Comparison of ENCODE assay signal across 16 cellular contexts in the genomic region with DNA sequence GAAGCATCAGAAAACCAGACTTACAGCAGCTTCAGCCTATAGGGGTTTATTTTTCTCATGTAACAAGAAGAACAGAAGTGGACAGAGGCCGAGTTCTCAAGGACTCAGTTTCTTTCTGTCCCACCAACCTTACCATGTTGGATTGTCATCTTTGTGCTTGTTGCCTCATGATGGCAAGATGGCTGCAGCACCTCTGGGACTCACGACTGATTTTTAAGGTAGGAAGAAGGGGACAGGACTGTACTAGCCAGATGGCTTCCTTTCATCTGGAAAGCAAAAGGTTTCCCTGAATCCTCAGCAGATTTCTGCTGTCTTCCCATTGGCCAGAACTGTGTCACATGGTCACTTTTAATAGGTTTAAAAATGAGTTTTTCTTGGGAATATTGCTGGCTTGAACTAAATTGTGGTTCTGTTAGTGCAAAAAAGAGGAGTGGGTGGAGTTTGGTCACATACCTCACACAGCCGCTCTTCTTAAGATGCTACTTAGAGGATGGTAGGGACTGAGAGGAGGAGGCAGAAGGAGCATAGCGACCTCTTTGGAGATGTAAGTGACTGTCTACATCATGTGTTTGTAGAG. TPM values are rescaled to one million over a fixed set of nuclear protein-coding genes. Genes with fewer than 3 reads are reported as not detected.
DNase-seq lines count a peak whose midpoint lies in the region; ATAC-seq, FAIRE-seq and TF ChIP-seq lines count a peak whose summit lies in the region.
"Had no signal": no experiment of that assay in that cellular context is flagged by ENCODE, and none has a peak within 500 bp of the region (broad histone marks: within the 10 kb centered on the region; RNA-seq: fewer than 3 reads in every experiment).

No MANE protein-coding gene starts in this region.

- FAIRE-seq in astrocyte (lab: Jason Lieb, UNC) = peak; percentile 41
- no peak for FAIRE-seq in keratinocyte (lab: Jason Lieb, UNC)
- FAIRE-seq: GM12878 had no signal

- no peaks in the 10 kb centered on the region for H3K9me3 Mint-ChIP-seq in astrocyte (ENCODE audit: unreplicated experiment)
- H3K9me3 Mint-ChIP-seq: stimulated activated naive CD8-positive, alpha-beta T cell treated with anti-CD3 and anti-CD28 coated beads, Interleukin-15, amount 100 ng/mL, for 72 hours had no signal

- H3K4me1 ChIP-seq in astrocyte (ENCODE audit: insufficient read depth, low read length) (peaks cover 23% of the 10 kb centered on the region), keratinocyte (ENCODE audit: control insufficient read depth, extremely low read depth, insufficient read depth, low read length) (peaks cover 19% of the 10 kb centered on the region)

- H3K27me3 ChIP-seq in astrocyte (ENCODE audit: insufficient read depth, low read length) (no peaks in the 10 kb centered on the region), keratinocyte (ENCODE audit: control insufficient read depth, extremely low read depth, insufficient read depth, low read length) (no peaks in the 10 kb centered on the region)
- H3K27me3 ChIP-seq: heart right ventricle had no signal

- H3K27me3 Mint-ChIP-seq in astrocyte (ENCODE audit: low read depth, unreplicated experiment) = no peaks in the 10 kb centered on the region
- H3K27me3 Mint-ChIP-seq: stimulated activated naive CD8-positive, alpha-beta T cell treated with anti-CD3 and anti-CD28 coated beads, Interleukin-15, amount 100 ng/mL, for 72 hours had no signal

- no peaks in the 10 kb centered on the region for H3K9me3 ChIP-seq in astrocyte (ENCODE audit: insufficient read depth, low read depth, low read length)
- no peaks in the 10 kb centered on the region for H3K9me3 ChIP-seq in keratinocyte (ENCODE audit: control insufficient read depth, low read depth, low read length)
- H3K9me3 ChIP-seq: heart right ventricle, lower lobe of right lung had no signal

- peak overlapping the region; percentile 86 for H3K27ac Mint-ChIP-seq in astrocyte (ENCODE audit: unreplicated experiment)
- H3K27ac Mint-ChIP-seq: stimulated activated naive CD8-positive, alpha-beta T cell treated with anti-CD3 and anti-CD28 coated beads, Interleukin-15, amount 100 ng/mL, for 72 hours had no signal

- H3K79me2 ChIP-seq in astrocyte (ENCODE audit: insufficient read depth, low read length) (peaks cover 15% of the 10 kb centered on the region), keratinocyte (ENCODE audit: control insufficient read depth, insufficient read depth, low read length) (no peaks in the 10 kb centered on the region)

- ATAC-seq in HG02588 (IDR thresholded peaks at IDR 0.05; ENCODE audit: unreplicated experiment) = no peak
- ATAC-seq: GM12878; stimulated activated naive CD8-positive, alpha-beta T cell treated with anti-CD3 and anti-CD28 coated beads, Interleukin-15, amount 100 ng/mL, for 72 hours had no signal

- H4K20me1 ChIP-seq in astrocyte (ENCODE audit: insufficient read depth, low read length) (no peaks in the 10 kb centered on the region), keratinocyte (ENCODE audit: control insufficient read depth, extremely low read depth, insufficient read depth, low read length) (no peaks in the 10 kb centered on the region)

- DNase-seq in HS-5 (ENCODE audit: low read depth) (peak; percentile 9), astrocyte (ENCODE audit: low read depth) (peak; percentile 61), keratinocyte (ENCODE audit: low read depth, low spot score) (no peak), HCEC 1CT (no peak), SKM-1 (lab: John Stamatoyannopoulos, UW; ENCODE audit: unreplicated experiment) (no peak)
- DNase-seq in activated CD4-positive, alpha-beta T cell treated with anti-CD3 and anti-CD28 coated beads for 1 hour = no peak
- DNase-seq: activated CD4-positive, alpha-beta T cell treated with anti-CD3 and anti-CD28 coated beads, Interleukin-2, amount 50 U/mL, for 4 hours; activated naive CD4-positive, alpha-beta T cell treated with anti-CD3 and anti-CD28 coated beads, Interleukin-2, amount 50 U/mL, for 16 hours; heart right ventricle; lower lobe of right lung; NCI-H1694 treated with DMSO at 0.1 percent for 48 hours; posterior cingulate gyrus; stimulated activated CD4-positive, alpha-beta T cell treated with anti-CD3 and anti-CD28 coated beads, Interleukin-4, amount 100 ng/mL, for 24 hours; stimulated activated naive CD8-positive, alpha-beta T cell treated with anti-CD3 and anti-CD28 coated beads, Interleukin-15, amount 100 ng/mL, for 72 hours had no signal

- H2AFZ ChIP-seq in astrocyte (ENCODE audit: low read depth, low read length) (no peak overlapping the region), keratinocyte (ENCODE audit: control insufficient read depth, low read length) (no peak overlapping the region)

- H3K4me2 ChIP-seq in astrocyte (ENCODE audit: low read length) (peak overlapping the region; percentile 72), keratinocyte (ENCODE audit: control insufficient read depth, extremely low read depth, insufficient read depth, low read depth, low read length) (peak overlapping the region; percentile 23)

- H3K9ac ChIP-seq in astrocyte (ENCODE audit: low read length) (peak overlapping the region; percentile 81), keratinocyte (ENCODE audit: control insufficient read depth, extremely low read depth, insufficient read depth, low read length) (no peak overlapping the region)

- H3K27ac ChIP-seq in astrocyte (ENCODE audit: low read depth, low read length) (peak overlapping the region; percentile 95), keratinocyte (ENCODE audit: control insufficient read depth, insufficient read depth, low read length) (peak overlapping the region; percentile 46)
- H3K27ac ChIP-seq: lower lobe of right lung had no signal

- H3K36me3 Mint-ChIP-seq in astrocyte (ENCODE audit: low read depth, unreplicated experiment) = no peaks in the 10 kb centered on the region

- peak overlapping the region; percentile 66 for H3K4me3 Mint-ChIP-seq in astrocyte (ENCODE audit: unreplicated experiment)
- H3K4me3 Mint-ChIP-seq: stimulated activated naive CD8-positive, alpha-beta T cell treated with anti-CD3 and anti-CD28 coated beads, Interleukin-15, amount 100 ng/mL, for 72 hours had no signal

- H3K4me3 ChIP-seq in astrocyte (ENCODE audit: insufficient read depth, low read depth, low read length) (peak overlapping the region; percentile 26), keratinocyte (ENCODE audit: control insufficient read depth in 2 of 3, extremely low read depth in 1 of 3, insufficient read depth in 2 of 3, low read depth in 1 of 3, low read length in 3 of 3) (no peak overlapping the region)
- H3K4me3 ChIP-seq: GM12878, heart right ventricle, lower lobe of right lung had no signal

- peaks cover 28% of the 10 kb centered on the region for H3K4me1 Mint-ChIP-seq in astrocyte (ENCODE audit: low read depth, unreplicated experiment)
- H3K4me1 Mint-ChIP-seq: stimulated activated naive CD8-positive, alpha-beta T cell treated with anti-CD3 and anti-CD28 coated beads, Interleukin-15, amount 100 ng/mL, for 72 hours had no signal

- H3K36me3 ChIP-seq in astrocyte (ENCODE audit: insufficient read depth, low read length) = no peaks in the 10 kb centered on the region
- H3K36me3 ChIP-seq in keratinocyte (ENCODE audit: control insufficient read depth in 2 of 2, extremely low read depth in 1 of 2, insufficient read depth in 2 of 2, low read length in 2 of 2) = no peaks in the 10 kb centered on the region
- H3K36me3 ChIP-seq: heart right ventricle, lower lobe of right lung had no signal

- H3K9me1 ChIP-seq in keratinocyte (ENCODE audit: control insufficient read depth, extremely low read depth, insufficient read depth, low read length) = no peaks in the 10 kb centered on the region

- TF ChIP-seq CTCF in astrocyte (IDR thresholded peaks at IDR 0.05; ENCODE audit: insufficient read depth, low read depth, low read length) (no peak), keratinocyte (optimal IDR thresholded peaks at IDR 0.05 in 1 of 3, IDR thresholded peaks at IDR 0.05 in 1 of 3, conservative IDR thresholded peaks at IDR 0.05 in 1 of 3; ENCODE audit: extremely low read depth in 1 of 3, insufficient read depth in 2 of 3, low read length in 3 of 3) (no peak)

- dilution Hi-C loops in keratinocyte (cut with MboI; ENCODE audit: extremely low pct_ligation_motif_present, low sequenced_read_pairs) = no loop called here

RNA-seq across cellular contexts. Expression of gene ENAH, which starts 48.1 kb away (rescaled TPM):
- total RNA-seq in astrocyte = 749 and 829 TPM in 2 replicates
- polyA plus RNA-seq in keratinocyte = 50.2 to 63.8 TPM (median 61.0 TPM) in 3 replicates
- polyA plus RNA-seq in keratinocyte (2011; ENCODE audit: low read depth) = 65.7 TPM
- polyA plus RNA-seq in keratinocyte (2011; cell fraction: cytosol; rRNA removed) = 69.5 and 113 TPM in 2 replicates
- polyA plus RNA-seq in keratinocyte (2011; cell fraction: nucleus; rRNA removed) = 63.6 and 76.8 TPM in 2 replicates
- 33.5 and 59.5 TPM in 2 replicates for polyA plus RNA-seq in keratinocyte (2012; ENCODE audit: low replicate concordance)
- 25.2 to 127 TPM (median 102 TPM) in 3 replicates for polyA minus RNA-seq in keratinocyte
- 50.5 TPM for polyA minus RNA-seq in keratinocyte (2011; cell fraction: cytosol; rRNA and poly(A)+ RNA removed)
- polyA minus RNA-seq in keratinocyte (2011; cell fraction: nucleus; rRNA and poly(A)+ RNA removed) = 26.5 and 63.1 TPM in 2 replicates

Comparison
In these comparisons a context has a peak if more than half of its experiments do, and no peak if none do; other contexts are left out.
1. DNase-seq: peak in HS-5 (single experiment) and astrocyte (single experiment); none in keratinocyte (single experiment), activated CD4-positive, alpha-beta T cell treated with anti-CD3 and anti-CD28 coated beads for 1 hour (single experiment), HCEC 1CT (single experiment) and SKM-1 (single experiment).